Comparison of ENCODE assay signal across 19 cellular contexts in the genomic region with DNA sequence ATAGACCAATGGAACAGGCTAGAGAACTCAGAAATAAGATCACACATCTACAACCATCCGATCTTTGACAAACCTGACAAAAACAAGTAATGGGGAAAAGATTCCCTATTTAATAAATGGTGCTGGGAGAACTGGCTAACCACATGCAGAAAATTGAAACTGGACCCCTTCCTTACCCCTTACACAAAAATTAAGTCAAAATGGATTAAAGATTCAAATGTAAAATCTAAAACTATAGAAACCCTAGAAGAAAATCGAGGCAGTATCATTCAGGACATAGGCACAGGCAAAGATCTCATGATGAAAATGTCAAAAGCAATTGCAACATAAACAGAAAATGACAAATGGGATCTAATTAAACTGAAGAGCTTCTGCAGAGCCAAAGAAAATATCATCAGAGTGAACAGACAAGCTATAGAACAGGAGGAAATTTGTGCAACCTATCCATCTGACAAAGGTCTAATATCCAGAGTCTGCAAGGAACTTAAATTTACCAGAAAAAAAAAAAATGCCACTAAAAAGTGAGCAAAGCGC. TPM values are rescaled to one million over a fixed set of nuclear protein-coding genes. Genes with fewer than 3 reads are reported as not detected.
DNase-seq lines count a peak whose midpoint lies in the region; ATAC-seq and TF ChIP-seq lines count a peak whose summit lies in the region.
"Had no signal": no experiment of that assay in that cellular context is flagged by ENCODE, and none has a peak within 500 bp of the region (broad histone marks: within the 10 kb centered on the region; RNA-seq: fewer than 3 reads in every experiment).

No MANE protein-coding gene starts in this region.

- no peaks in the 10 kb centered on the region for H3K9me3 ChIP-seq in HEK293 (ENCODE audit: control insufficient read depth, insufficient read depth, low read depth, low read length)

- H3K9me3 Mint-ChIP-seq in activated CD4-positive, alpha-beta T cell treated with anti-CD3 and anti-CD28 coated beads, Interleukin-2, amount 10 ng/mL, durations not matched to agents 7 days and 5 days, result peaks cover 2% of the 10 kb centered on the region
- H3K9me3 Mint-ChIP-seq in WTC11, result peaks cover 3% of the 10 kb centered on the region; the same call in 1 of the 2 replicates
- H3K9me3 Mint-ChIP-seq: CD8-positive, alpha-beta T cell had no signal

- H3K27me3 Mint-ChIP-seq in activated CD4-positive, alpha-beta T cell treated with anti-CD3 and anti-CD28 coated beads, Interleukin-2, amount 10 ng/mL, durations not matched to agents 7 days and 5 days, result no peaks in the 10 kb centered on the region
- no peaks in the 10 kb centered on the region for H3K27me3 Mint-ChIP-seq in WTC11 (ENCODE audit: low read depth)
- H3K27me3 Mint-ChIP-seq: B cell; CD4-positive, CD25-positive, alpha-beta regulatory T cell had no signal

- no peaks in the 10 kb centered on the region for H3K27me3 ChIP-seq in foreskin keratinocyte
- H3K27me3 ChIP-seq: BLaER1 had no signal

- H3K4me3 Mint-ChIP-seq in activated CD4-positive, alpha-beta T cell treated with anti-CD3 and anti-CD28 coated beads, Interleukin-2, amount 10 ng/mL, durations not matched to agents 7 days and 5 days, result no peak overlapping the region
- no peak overlapping the region for H3K4me3 Mint-ChIP-seq in WTC11
- H3K4me3 Mint-ChIP-seq: B cell; CD4-positive, CD25-positive, alpha-beta regulatory T cell; CD8-positive, alpha-beta T cell had no signal

- no peaks in the 10 kb centered on the region; a peak in 2 of 3 replicates for H3K36me3 ChIP-seq in HEK293 (ENCODE audit: control insufficient read depth in 2 of 2, insufficient read depth in 1 of 2, low read length in 2 of 2)

- no peak for DNase-seq in activated CD4-positive, alpha-beta T cell treated with anti-CD3 and anti-CD28 coated beads, Interleukin-2, amount 10 ng/mL, durations not matched to agents 7 days and 5 days
- no peak for DNase-seq in activated CD4-positive, alpha-beta T cell treated with anti-CD3 and anti-CD28 coated beads for 48 hours
- DNase-seq in WTC11 (ENCODE audit: low spot score), result no peak
- peak; percentile 39 for DNase-seq in fibroblast of villous mesenchyme (ENCODE audit: low read depth)
- DNase-seq in foreskin keratinocyte, result no peak
- DNase-seq in NCI-H748 treated with DMSO at 0.1 percent for 48 hours (lab: John Stamatoyannopoulos, UW), result no peak
- DNase-seq: CD4-positive, CD25-positive, alpha-beta regulatory T cell; CD8-positive, alpha-beta T cell; DMS53; DMS79 treated with DMSO at 0.1 percent for 48 hours; GF-D8; H7 had no signal

- H3K4me3 ChIP-seq in HEK293 (ENCODE audit: low read depth, low read length), result no peak overlapping the region
- no peak overlapping the region for H3K4me3 ChIP-seq in fibroblast of villous mesenchyme (ENCODE audit: low read depth, low read length)
- H3K4me3 ChIP-seq: BLaER1 had no signal

- POLR2A ChIA-PET in activated CD4-positive, alpha-beta T cell treated with anti-CD3 and anti-CD28 coated beads, Interleukin-2, amount 10 ng/mL, durations not matched to agents 7 days and 5 days (lab: Charles Lee), result no interaction called here
- POLR2A ChIA-PET in HEK293 (lab: Yijun Ruan, JAX) (no interaction called here), WTC11 (lab: Charles Lee) (no interaction called here)

- no peaks in the 10 kb centered on the region for H3K4me1 Mint-ChIP-seq in activated CD4-positive, alpha-beta T cell treated with anti-CD3 and anti-CD28 coated beads, Interleukin-2, amount 10 ng/mL, durations not matched to agents 7 days and 5 days
- peaks cover 14% of the 10 kb centered on the region for H3K4me1 Mint-ChIP-seq in WTC11

- no peak overlapping the region for H3K27ac ChIP-seq in HEK293 (ENCODE audit: extremely low read depth, low read depth, low read length)
- no peak overlapping the region for H3K27ac ChIP-seq in foreskin keratinocyte
- H3K27ac ChIP-seq: 22Rv1, BLaER1, C4-2B had no signal

- CTCF ChIA-PET in activated CD4-positive, alpha-beta T cell treated with anti-CD3 and anti-CD28 coated beads, Interleukin-2, amount 10 ng/mL, durations not matched to agents 7 days and 5 days (lab: Charles Lee), result no interaction called here
- CTCF ChIA-PET in HEK293 (lab: Yijun Ruan, JAX), result no interaction called here
- CTCF ChIA-PET in WTC11 (lab: Charles Lee), result no interaction called here

- TF ChIP-seq CTCF in HEK293 (tag by site-specific recombination; IDR thresholded peaks at IDR 0.05) (no peak), WTC11 (IDR thresholded peaks at IDR 0.05) (no peak), fibroblast of villous mesenchyme (IDR thresholded peaks at IDR 0.05; ENCODE audit: insufficient read depth, low read depth, low read length) (no peak), foreskin keratinocyte (conservative IDR thresholded peaks at IDR 0.05) (no peak)

- H3K27ac Mint-ChIP-seq in activated CD4-positive, alpha-beta T cell treated with anti-CD3 and anti-CD28 coated beads, Interleukin-2, amount 10 ng/mL, durations not matched to agents 7 days and 5 days, result peak overlapping the region; percentile 3
- H3K27ac Mint-ChIP-seq in WTC11, result peak overlapping the region; percentile 28; the same call in 1 of the 2 replicates
- H3K27ac Mint-ChIP-seq: B cell; CD8-positive, alpha-beta T cell had no signal

- peaks cover 14% of the 10 kb centered on the region for H3K36me3 Mint-ChIP-seq in activated CD4-positive, alpha-beta T cell treated with anti-CD3 and anti-CD28 coated beads, Interleukin-2, amount 10 ng/mL, durations not matched to agents 7 days and 5 days (ENCODE audit: low read depth)
- H3K36me3 Mint-ChIP-seq in WTC11, result peaks cover 22% of the 10 kb centered on the region

- H3K4me1 ChIP-seq in HEK293 (ENCODE audit: control insufficient read depth, insufficient read depth, low read length) (peaks cover 6% of the 10 kb centered on the region), foreskin keratinocyte (no peaks in the 10 kb centered on the region)

- ATAC-seq in WTC11 (no peak), foreskin keratinocyte (no peak), GM19328 (IDR thresholded peaks at IDR 0.05; ENCODE audit: unreplicated experiment) (no peak)
- ATAC-seq: CD8-positive, alpha-beta T cell; HCT116 had no signal

TF ChIP-seq in HEK293, 187 proteins besides CTCF, POLR2A, EP300 and RAD21 (continues in another document):
- TF ChIP-seq ZNF610 (tag by site-specific recombination; IDR thresholded peaks at IDR 0.05; ENCODE audit: borderline replicate concordance), result no peak
- no peak for TF ChIP-seq ZNF600 (tag by site-specific recombination; IDR thresholded peaks at IDR 0.05)
- TF ChIP-seq, protein P1, sequence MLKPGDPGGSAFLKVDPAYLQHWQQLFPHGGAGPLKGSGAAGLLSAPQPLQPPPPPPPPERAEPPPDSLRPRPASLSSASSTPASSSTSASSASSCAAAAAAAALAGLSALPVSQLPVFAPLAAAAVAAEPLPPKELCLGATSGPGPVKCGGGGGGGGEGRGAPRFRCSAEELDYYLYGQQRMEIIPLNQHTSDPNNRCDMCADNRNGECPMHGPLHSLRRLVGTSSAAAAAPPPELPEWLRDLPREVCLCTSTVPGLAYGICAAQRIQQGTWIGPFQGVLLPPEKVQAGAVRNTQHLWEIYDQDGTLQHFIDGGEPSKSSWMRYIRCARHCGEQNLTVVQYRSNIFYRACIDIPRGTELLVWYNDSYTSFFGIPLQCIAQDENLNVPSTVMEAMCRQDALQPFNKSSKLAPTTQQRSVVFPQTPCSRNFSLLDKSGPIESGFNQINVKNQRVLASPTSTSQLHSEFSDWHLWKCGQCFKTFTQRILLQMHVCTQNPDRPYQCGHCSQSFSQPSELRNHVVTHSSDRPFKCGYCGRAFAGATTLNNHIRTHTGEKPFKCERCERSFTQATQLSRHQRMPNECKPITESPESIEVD (tag by site-specific recombination; IDR thresholded peaks at IDR 0.05), result peak; percentile 33; the same call in 1 of the 2 replicates
- TF ChIP-seq IKZF3 (tag by site-specific recombination; IDR thresholded peaks at IDR 0.05), result no peak
- no peak for TF ChIP-seq ZNF202 (tag by site-specific recombination; IDR thresholded peaks at IDR 0.05; ENCODE audit: borderline replicate concordance)
- no peak for TF ChIP-seq TRIM28 (IDR thresholded peaks at IDR 0.05; ENCODE audit: borderline replicate concordance, low read length)

TF ChIP-seq in WTC11, 78 proteins besides CTCF, POLR2A, EP300 and RAD21 (continues in another document):
- TF ChIP-seq FOXK1 (CRISPR knock-in tag; IDR thresholded peaks at IDR 0.05) (no peak), MXD4 (CRISPR knock-in tag; IDR thresholded peaks at IDR 0.05; ENCODE audit: borderline replicate concordance) (no peak), OVOL2 (CRISPR knock-in tag; IDR thresholded peaks at IDR 0.05; ENCODE audit: borderline replicate concordance) (no peak), ZNF416 (CRISPR knock-in tag; IDR thresholded peaks at IDR 0.05) (no peak), PREB (CRISPR knock-in tag; IDR thresholded peaks at IDR 0.05; ENCODE audit: borderline replicate concordance) (no peak)

RNA-seq across cellular contexts. Expression of gene MRPS27, which starts 43.8 kb away (rescaled TPM):
- total RNA-seq in activated CD4-positive, alpha-beta T cell treated with anti-CD3 and anti-CD28 coated beads, Interleukin-2, amount 10 ng/mL, durations not matched to agents 7 days and 5 days, result 10 to 100 TPM; 49.2 to 63.4 TPM
- 80.1 to 96.9 TPM (median 91.0 TPM) in 3 replicates for total RNA-seq in WTC11 (2021)
- 66.7 and 88.5 TPM in 2 replicates for total RNA-seq in fibroblast of villous mesenchyme
- 77.0 and 77.9 TPM in 2 replicates for total RNA-seq in foreskin keratinocyte
- 45.1 and 51.7 TPM in 2 replicates for polyA plus RNA-seq in foreskin keratinocyte

RNA-seq across cellular contexts. Expression of gene PTCD2, which starts 43.9 kb away (rescaled TPM):
- 1 to 10 TPM; 7.8 to 8.1 TPM for total RNA-seq in activated CD4-positive, alpha-beta T cell treated with anti-CD3 and anti-CD28 coated beads, Interleukin-2, amount 10 ng/mL, durations not matched to agents 7 days and 5 days
- total RNA-seq in WTC11 (2021) (13.0 to 14.3 TPM (median 13.8 TPM) in 3 replicates), fibroblast of villous mesenchyme (7.7 and 11.7 TPM in 2 replicates), foreskin keratinocyte (10.3 and 10.8 TPM in 2 replicates)
- 6.3 and 7.6 TPM in 2 replicates for polyA plus RNA-seq in foreskin keratinocyte
